In the genomic region with DNA sequence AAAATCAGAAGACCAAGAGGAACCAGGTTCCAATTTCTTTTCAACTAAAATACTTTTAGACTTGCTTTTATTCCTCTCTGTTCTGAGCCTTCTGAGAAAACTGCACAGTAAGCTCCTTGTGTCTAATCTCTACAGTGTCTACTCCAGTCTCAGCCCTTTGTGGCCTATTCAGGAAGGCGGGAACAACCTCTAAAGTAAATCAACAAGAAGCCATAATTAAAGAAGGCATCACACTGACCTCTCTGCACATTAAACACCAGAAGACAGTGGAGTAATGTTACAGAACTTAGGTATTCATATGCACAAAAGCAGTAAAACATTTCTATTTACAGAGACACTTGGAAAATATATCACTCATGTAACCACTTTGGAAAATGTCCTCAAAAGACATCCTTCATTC, we compare ENCODE assay signal across 15 cellular contexts.
"Had no signal": no experiment of that assay in that cellular context is flagged by ENCODE, and none has a peak within 500 bp of the region (broad histone marks: within the 10 kb centered on the region; RNA-seq: fewer than 3 reads in every experiment).

No MANE protein-coding gene starts in this region.

- H3K27me3 Mint-ChIP-seq: activated CD8-positive, alpha-beta memory T cell treated with anti-CD3 and anti-CD28 coated beads, Interleukin-2, amount 10 ng/mL, durations not matched to agents 7 days and 5 days; naive B cell; progenitor cell of endocrine pancreas had no signal

- H3K9me3 Mint-ChIP-seq: activated T-cell treated with anti-CD3 and anti-CD28 coated beads, Interleukin-2, amount 50 U/mL, for 4 hours; naive B cell had no signal

- H3K4me3 ChIP-seq: ascending aorta, gastroesophageal sphincter, heart right ventricle, lower lobe of right lung, skin epidermis, transverse colon had no signal

- H3K27ac Mint-ChIP-seq: activated CD8-positive, alpha-beta memory T cell treated with anti-CD3 and anti-CD28 coated beads, Interleukin-2, amount 10 ng/mL, durations not matched to agents 7 days and 5 days; progenitor cell of endocrine pancreas had no signal

- DNase-seq: activated CD4-positive, alpha-beta T cell treated with anti-CD3 and anti-CD28 coated beads, Interleukin-2, amount 50 U/mL, for 4 hours; activated CD8-positive, alpha-beta memory T cell treated with anti-CD3 and anti-CD28 coated beads, Interleukin-2, amount 10 ng/mL, durations not matched to agents 7 days and 5 days; activated T-cell treated with anti-CD3 and anti-CD28 coated beads, Interleukin-2, amount 50 U/mL, for 4 hours; heart right ventricle; lower lobe of right lung; naive B cell; right cardiac atrium; stimulated activated CD4-positive, alpha-beta T cell treated with anti-CD3 and anti-CD28 coated beads, Interleukin-15, amount 100 ng/mL, for 24 hours; stimulated activated CD4-positive, alpha-beta T cell treated with anti-CD3 and anti-CD28 coated beads, Interleukin-4, amount 100 ng/mL, for 1 hour; stimulated activated naive CD4-positive, alpha-beta T cell; transverse colon had no signal

- H3K9me3 ChIP-seq: ascending aorta, gastroesophageal sphincter, heart right ventricle, lower lobe of right lung, transverse colon had no signal

- H3K4me3 Mint-ChIP-seq: activated CD8-positive, alpha-beta memory T cell treated with anti-CD3 and anti-CD28 coated beads, Interleukin-2, amount 10 ng/mL, durations not matched to agents 7 days and 5 days; activated T-cell treated with anti-CD3 and anti-CD28 coated beads, Interleukin-2, amount 50 U/mL, for 4 hours; naive B cell had no signal

- H3K27me3 ChIP-seq: ascending aorta, gastroesophageal sphincter, heart right ventricle, transverse colon had no signal

- H3K4me1 ChIP-seq: ascending aorta, gastroesophageal sphincter, lower lobe of right lung, transverse colon had no signal

- H3K27ac ChIP-seq: ascending aorta, gastroesophageal sphincter, heart right ventricle, lower lobe of right lung, skin epidermis, transverse colon had no signal
